In genomic region chr1:153944822-153945117, GRCh38 we compare ENCODE assay signal across 8 cellular contexts. TPM values are rescaled to one million over a fixed set of nuclear protein-coding genes. Genes with fewer than 3 reads are reported as not detected.
DNase-seq lines count a peak whose midpoint lies in the region; ATAC-seq and TF ChIP-seq lines count a peak whose summit lies in the region.

No MANE protein-coding gene starts in this region.

- H3K27me3 ChIP-seq in BLaER1 treated with 17β-estradiol and CSF1 and Interleukin-3, amounts not matched to agents 10 nM and 100 nM, result no peaks in the 10 kb centered on the region
- H3K27me3 ChIP-seq in Loucy (ENCODE audit: insufficient read depth, low read length, poor library complexity, severe bottlenecking) (no peaks in the 10 kb centered on the region), colonic mucosa (no peaks in the 10 kb centered on the region)

- TF ChIP-seq CTCF in Loucy (conservative IDR thresholded peaks at IDR 0.05; ENCODE audit: low read length), result no peak
- TF ChIP-seq CTCF in colonic mucosa (IDR thresholded peaks at IDR 0.05), result no peak
- no peak for TF ChIP-seq CTCF in neural crest cell (conservative IDR thresholded peaks at IDR 0.05)

- ATAC-seq in GM21423 (IDR thresholded peaks at IDR 0.05; ENCODE audit: unreplicated experiment), result no peak

- H3K9me3 ChIP-seq in BLaER1 treated with 17β-estradiol and CSF1 and Interleukin-3, amounts not matched to agents 10 nM and 100 nM (replicated peaks in 1 of 11), result no peaks in the 10 kb centered on the region
- H3K9me3 ChIP-seq in Loucy (ENCODE audit: insufficient read depth, low read depth, low read length), result no peaks in the 10 kb centered on the region
- no peaks in the 10 kb centered on the region for H3K9me3 ChIP-seq in colonic mucosa

- H3K36me3 ChIP-seq in BLaER1 treated with 17β-estradiol and CSF1 and Interleukin-3, amounts not matched to agents 10 nM and 100 nM, result peaks cover 64 to 74% (median 72%) of the 10 kb centered on the region in 11 experiments
- H3K36me3 ChIP-seq in Loucy (ENCODE audit: insufficient read depth, low read length) (peaks cover 47% of the 10 kb centered on the region; the same call in 1 of the 2 replicates), colonic mucosa (no peaks in the 10 kb centered on the region)

- H3F3A ChIP-seq in Loucy (ENCODE audit: low read depth), result no peaks in the 10 kb centered on the region

- intact Hi-C loops in colonic mucosa (cut with DNase I), result no loop called here

- 0 out of 2 replicates have a peak overlapping the region, but pooled peaks have one; percentile 25 for H2AFZ ChIP-seq in Loucy (ENCODE audit: low read length)

- peak overlapping the region; percentile 90 for H3K4me3 Mint-ChIP-seq in neural crest cell

- H3K4me1 ChIP-seq in BLaER1 treated with 17β-estradiol and CSF1 and Interleukin-3, amounts not matched to agents 10 nM and 100 nM, result peaks cover 37 to 78% (median 61%) of the 10 kb centered on the region in 10 experiments
- peaks cover 21% of the 10 kb centered on the region for H3K4me1 ChIP-seq in Loucy (ENCODE audit: insufficient read depth, low read length, poor library complexity, severe bottlenecking)
- H3K4me1 ChIP-seq in colonic mucosa, result peaks cover 9% of the 10 kb centered on the region

- peak overlapping the region; percentile 96 to 99 (median 98) for H3K4me2 ChIP-seq in BLaER1 treated with 17β-estradiol and CSF1 and Interleukin-3, amounts not matched to agents 10 nM and 100 nM
- peak overlapping the region; percentile 91 for H3K4me2 ChIP-seq in Loucy (ENCODE audit: low read depth, low read length, poor library complexity, severe bottlenecking)

- no peak overlapping the region for H3K27ac Mint-ChIP-seq in neural crest cell (ENCODE audit: unreplicated experiment)

- peaks cover 17% of the 10 kb centered on the region for H3K4me1 Mint-ChIP-seq in neural crest cell

- DNase-seq in colonic mucosa (no peak), neural crest cell (ENCODE audit: low read depth, low spot score) (no peak), HCEC 1CT (no peak), DMS 273 treated with DMSO at 0.1 percent for 48 hours (lab: John Stamatoyannopoulos, UW) (no peak), DMS114 treated with DMSO at 0.1 percent for 48 hours (lab: John Stamatoyannopoulos, UW; ENCODE audit: unreplicated experiment) (no peak)

- H3K27me3 Mint-ChIP-seq in neural crest cell (ENCODE audit: low read depth), result no peaks in the 10 kb centered on the region

- H3K36me3 Mint-ChIP-seq in neural crest cell (ENCODE audit: low read depth), result peaks cover 3% of the 10 kb centered on the region

- peak overlapping the region; percentile 97 to 100 (median 100) for H3K9ac ChIP-seq in BLaER1 treated with 17β-estradiol and CSF1 and Interleukin-3, amounts not matched to agents 10 nM and 100 nM
- H3K9ac ChIP-seq in Loucy (ENCODE audit: low read depth, low read length, poor library complexity, severe bottlenecking) (peak overlapping the region; percentile 91), colonic mucosa (ENCODE audit: low read depth in 2 of 2, low read length in 2 of 2) (peak overlapping the region; percentile 90 to 98)

- peak overlapping the region; percentile 98 to 100 (median 100) for H3K27ac ChIP-seq in BLaER1 treated with 17β-estradiol and CSF1 and Interleukin-3, amounts not matched to agents 10 nM and 100 nM
- peak overlapping the region; percentile 96 for H3K27ac ChIP-seq in colonic mucosa

- H3K9me2 ChIP-seq in Loucy (replicated peaks; ENCODE audit: low read depth, low read length), result no peaks in the 10 kb centered on the region

- H3K9me3 Mint-ChIP-seq in neural crest cell, result no peaks in the 10 kb centered on the region

- H3K79me2 ChIP-seq in Loucy (ENCODE audit: insufficient read depth, low read length), result peaks cover 37% of the 10 kb centered on the region

- peak overlapping the region; percentile 70 to 87 (median 83) for H3K4me3 ChIP-seq in BLaER1 treated with 17β-estradiol and CSF1 and Interleukin-3, amounts not matched to agents 10 nM and 100 nM
- H3K4me3 ChIP-seq in Loucy (ENCODE audit: low read length, poor library complexity, severe bottlenecking) (peak overlapping the region; percentile 85), colonic mucosa (peak overlapping the region; percentile 93)

- peaks cover 0 to 51% (median 30%) of the 10 kb centered on the region in 11 experiments; a peak in 15 of 22 replicates for H4K20me1 ChIP-seq in BLaER1 treated with 17β-estradiol and CSF1 and Interleukin-3, amounts not matched to agents 10 nM and 100 nM
- H4K20me1 ChIP-seq in Loucy (ENCODE audit: insufficient read depth, low read length, poor library complexity, severe bottlenecking), result peaks cover 23% of the 10 kb centered on the region

RNA-seq across cellular contexts. Expression of gene DENND4B, which starts 1.7 kb away (rescaled TPM):
- total RNA-seq in colonic mucosa (10 to 100 TPM; 26.9 to 45.6 TPM), neural crest cell (71.6 and 75.2 TPM in 2 replicates)

RNA-seq across cellular contexts. Expression of gene CRTC2, which starts 13.6 kb away (rescaled TPM):
- total RNA-seq in colonic mucosa, result 10 to 100 TPM; 26.9 to 40.7 TPM
- total RNA-seq in neural crest cell, result 34.1 and 34.7 TPM in 2 replicates

RNA-seq across cellular contexts. Expression of gene SLC39A1, which starts 18.6 kb away (rescaled TPM):
- total RNA-seq in colonic mucosa (10 to 100 TPM; 76.8 to 90.9 TPM), neural crest cell (107 and 113 TPM in 2 replicates)

RNA-seq across cellular contexts. Expression of gene GATAD2B, which starts 22.0 kb away (rescaled TPM):
- total RNA-seq in colonic mucosa (10 to 100 TPM; 32.5 to 36.5 TPM), neural crest cell (49.7 and 52.5 TPM in 2 replicates)

RNA-seq across cellular contexts. Expression of gene CREB3L4, which starts 22.9 kb away (rescaled TPM):
- 10 to 100 TPM; 19.0 to 37.1 TPM for total RNA-seq in colonic mucosa
- 18.2 and 20.0 TPM in 2 replicates for total RNA-seq in neural crest cell
